Comparison of ENCODE assay signal across 8 cellular contexts in the genomic region with DNA sequence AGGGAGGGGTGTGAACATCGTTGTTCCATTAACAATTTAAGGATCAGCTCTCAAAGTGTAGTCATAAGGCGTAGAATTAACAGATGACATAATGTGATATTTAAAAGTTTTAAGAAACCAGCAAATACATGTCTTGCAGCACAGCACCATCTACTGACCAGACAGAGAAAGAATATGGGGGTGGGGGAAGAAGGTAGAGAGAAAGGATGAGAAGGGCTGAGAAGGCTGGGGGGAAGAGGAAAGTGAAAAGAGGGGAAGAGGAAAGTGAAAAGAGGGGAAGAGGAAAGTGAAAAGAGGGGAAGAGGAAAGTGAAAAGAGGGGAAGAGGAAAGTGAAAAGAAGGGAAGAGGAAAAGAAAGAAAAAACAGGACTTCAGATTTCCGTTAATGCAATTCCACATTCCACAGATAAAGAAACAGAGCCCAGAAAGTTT.
DNase-seq lines count a peak whose midpoint lies in the region; ATAC-seq and FAIRE-seq lines count a peak whose summit lies in the region.

No MANE protein-coding gene starts in this region.

- H3K27me3 Mint-ChIP-seq in T-helper 17 cell = peaks cover 27% of the 10 kb centered on the region

- DNase-seq in DMS153 (lab: John Stamatoyannopoulos, UW) = peak; percentile 58
- peak; percentile 39 for DNase-seq in NCI-H2196 treated with DMSO at 0.1 percent for 48 hours (lab: John Stamatoyannopoulos, UW; ENCODE audit: unreplicated experiment)
- peak; percentile 26 for DNase-seq in amniotic stem cell (lab: John Stamatoyannopoulos, UW)
- DNase-seq in iPS-NIHi7 (ENCODE audit: extremely low spot score) = peak; percentile 33
- DNase-seq in urothelium cell line (ENCODE audit: low spot score) = peak; percentile 35
- no peak for DNase-seq in T-helper 17 cell
- DNase-seq in stimulated activated CD4-positive, alpha-beta T cell treated with anti-CD3 and anti-CD28 coated beads, Interleukin-4, amount 100 ng/mL, for 4 hours = no peak

- ATAC-seq in HG02623 (IDR thresholded peaks at IDR 0.05; ENCODE audit: unreplicated experiment) (peak; percentile 55), T-helper 17 cell (no peak)

- H3K36me3 Mint-ChIP-seq in T-helper 17 cell (ENCODE audit: low read depth) = no peaks in the 10 kb centered on the region

- no peak for FAIRE-seq in urothelium cell line (lab: Jason Lieb, UNC)

- no peak overlapping the region for H3K4me3 Mint-ChIP-seq in T-helper 17 cell

- peaks cover 2% of the 10 kb centered on the region for H3K4me1 Mint-ChIP-seq in T-helper 17 cell

- H3K27ac Mint-ChIP-seq in T-helper 17 cell = no peak overlapping the region

- H3K9me3 ChIP-seq in T-helper 17 cell (ENCODE audit: control insufficient read depth, low read length, poor library complexity, severe bottlenecking) = no peaks in the 10 kb centered on the region

Comparison
In these comparisons a context has a peak if more than half of its experiments do, and no peak if none do; other contexts are left out.
1. DNase-seq: peak in DMS153 (single experiment), NCI-H2196 treated with DMSO at 0.1 percent for 48 hours (single experiment), amniotic stem cell (single experiment), iPS-NIHi7 (single experiment) and urothelium cell line (single experiment); none in T-helper 17 cell (0 of 3) and stimulated activated CD4-positive, alpha-beta T cell treated with anti-CD3 and anti-CD28 coated beads, Interleukin-4, amount 100 ng/mL, for 4 hours (0 of 2).